19 cellular contexts compared by ENCODE assay signal in genomic region chr18:24703316-24703715, GRCh38.
DNase-seq lines count a peak whose midpoint lies in the region; ATAC-seq and TF ChIP-seq lines count a peak whose summit lies in the region.
"Had no signal": no experiment of that assay in that cellular context is flagged by ENCODE, and none has a peak within 500 bp of the region (broad histone marks: within the 10 kb centered on the region; RNA-seq: fewer than 3 reads in every experiment).

No MANE protein-coding gene starts in this region.

- no peak overlapping the region for H2BK5ac ChIP-seq in IMR-90 (ENCODE audit: low read depth, low read length, poor library complexity, severe bottlenecking)

- in situ Hi-C loops in IMR-90 (cut with MboI; ENCODE audit: low sequenced_read_pairs): no loop called here

- ATAC-seq in IMR-90 (ENCODE audit: low read depth) (no peak), GM19455 (IDR thresholded peaks at IDR 0.05; ENCODE audit: unreplicated experiment) (no peak)
- ATAC-seq: A549 had no signal

- H2BK15ac ChIP-seq in IMR-90 (ENCODE audit: low read depth, low read length): peak overlapping the region; percentile 81; the same call in 2 of the 3 replicates

- no peaks in the 10 kb centered on the region for H3K4me1 Mint-ChIP-seq in activated naive CD4-positive, alpha-beta T cell treated with anti-CD3 and anti-CD28 coated beads, Interleukin-2, amount 50 U/mL, for 24 hours
- H3K4me1 Mint-ChIP-seq in activated naive CD8-positive, alpha-beta T cell treated with anti-CD3 and anti-CD28 coated beads for 36 hours: no peaks in the 10 kb centered on the region
- H3K4me1 Mint-ChIP-seq: B cell; CD4-positive, alpha-beta memory T cell; CD4-positive, CD25-positive, alpha-beta regulatory T cell; CD8-positive, alpha-beta memory T cell had no signal

- peaks cover 16% of the 10 kb centered on the region for H3K27me3 Mint-ChIP-seq in activated naive CD4-positive, alpha-beta T cell treated with anti-CD3 and anti-CD28 coated beads, Interleukin-2, amount 50 U/mL, for 24 hours
- peaks cover 29% of the 10 kb centered on the region for H3K27me3 Mint-ChIP-seq in activated naive CD8-positive, alpha-beta T cell treated with anti-CD3 and anti-CD28 coated beads for 36 hours
- H3K27me3 Mint-ChIP-seq: CD4-positive, CD25-positive, alpha-beta regulatory T cell had no signal

- 0 out of 2 replicates have a peak overlapping the region, but pooled peaks have one; percentile 45 for H3K14ac ChIP-seq in IMR-90 (replicated peaks; ENCODE audit: low read depth, low read length)

- H3K27me3 ChIP-seq in IMR-90 (ENCODE audit: control insufficient read depth, insufficient read depth, low read length): peaks cover 4% of the 10 kb centered on the region; the same call in 1 of the 2 replicates
- H3K27me3 ChIP-seq: BLaER1 treated with 17β-estradiol and CSF1 and Interleukin-3, amounts not matched to agents 10 nM and 100 nM had no signal

- peak overlapping the region; percentile 99 for H2BK120ac ChIP-seq in IMR-90 (ENCODE audit: low read depth, low read length)

- TF ChIP-seq POLR2A in IMR-90 (IDR thresholded peaks at IDR 0.05; ENCODE audit: low read depth, low read length): no peak

- no peaks in the 10 kb centered on the region for H3K79me1 ChIP-seq in IMR-90 (ENCODE audit: low read depth in 1 of 2, low read length in 2 of 2)

- peak overlapping the region; percentile 3; the same call in 1 of the 2 replicates for H3K56ac ChIP-seq in IMR-90 (ENCODE audit: extremely low read depth, insufficient read depth, low read length)

- no peak overlapping the region for H3K4me2 ChIP-seq in IMR-90 (ENCODE audit: low read depth, low read length)
- H3K4me2 ChIP-seq: A549; BLaER1 treated with 17β-estradiol and CSF1 and Interleukin-3, amounts not matched to agents 10 nM and 100 nM had no signal

- H3K9me3 ChIP-seq in IMR-90 (ENCODE audit: control insufficient read depth, insufficient read depth, low read length): peaks cover 8% of the 10 kb centered on the region
- H3K9me3 ChIP-seq: A549 had no signal

- peaks cover 5% of the 10 kb centered on the region for H3K9me3 Mint-ChIP-seq in activated naive CD4-positive, alpha-beta T cell treated with anti-CD3 and anti-CD28 coated beads, Interleukin-2, amount 50 U/mL, for 24 hours
- peaks cover 6% of the 10 kb centered on the region for H3K9me3 Mint-ChIP-seq in activated naive CD8-positive, alpha-beta T cell treated with anti-CD3 and anti-CD28 coated beads for 36 hours

- peaks cover 5% of the 10 kb centered on the region; the same call in 1 of the 2 replicates for H4K20me1 ChIP-seq in IMR-90 (ENCODE audit: insufficient read depth, low read length)
- H4K20me1 ChIP-seq: BLaER1 treated with 17β-estradiol and CSF1 and Interleukin-3, amounts not matched to agents 10 nM and 100 nM had no signal

- H4K91ac ChIP-seq in IMR-90 (ENCODE audit: insufficient read depth, low read depth, low read length): peak overlapping the region; percentile 93

- H3K36me3 Mint-ChIP-seq in activated naive CD4-positive, alpha-beta T cell treated with anti-CD3 and anti-CD28 coated beads, Interleukin-2, amount 50 U/mL, for 24 hours: no peaks in the 10 kb centered on the region
- no peaks in the 10 kb centered on the region for H3K36me3 Mint-ChIP-seq in activated naive CD8-positive, alpha-beta T cell treated with anti-CD3 and anti-CD28 coated beads for 36 hours
- H3K36me3 Mint-ChIP-seq: CD4-positive, alpha-beta memory T cell; CD4-positive, CD25-positive, alpha-beta regulatory T cell; CD8-positive, alpha-beta memory T cell had no signal

- POLR2A ChIA-PET in IMR-90 (lab: Charles Lee; ENCODE audit: unreplicated experiment) (no interaction called here), HEK293T (lab: Yijun Ruan, JAX) (no interaction called here)

- no peaks in the 10 kb centered on the region for H3K36me3 ChIP-seq in IMR-90 (ENCODE audit: control insufficient read depth, insufficient read depth, low read length)
- H3K36me3 ChIP-seq: BLaER1 treated with 17β-estradiol and CSF1 and Interleukin-3, amounts not matched to agents 10 nM and 100 nM had no signal

- H3K27ac Mint-ChIP-seq in activated naive CD4-positive, alpha-beta T cell treated with anti-CD3 and anti-CD28 coated beads, Interleukin-2, amount 50 U/mL, for 24 hours: peak overlapping the region; percentile 1
- no peak overlapping the region for H3K27ac Mint-ChIP-seq in activated naive CD8-positive, alpha-beta T cell treated with anti-CD3 and anti-CD28 coated beads for 36 hours
- H3K27ac Mint-ChIP-seq: B cell; CD4-positive, alpha-beta memory T cell; CD4-positive, CD25-positive, alpha-beta regulatory T cell; CD8-positive, alpha-beta memory T cell had no signal

- H3K4me1 ChIP-seq in IMR-90 (ENCODE audit: control insufficient read depth, insufficient read depth, low read length): peaks cover 7% of the 10 kb centered on the region
- H3K4me1 ChIP-seq: A549; BLaER1 treated with 17β-estradiol and CSF1 and Interleukin-3, amounts not matched to agents 10 nM and 100 nM had no signal

- CTCF ChIA-PET in IMR-90 (lab: Yijun Ruan, JAX) (interaction anchor here (1.3 kb wide), 1 partner anchor 101 kb away, joined by 3 read pairs; no protein-coding TSS in a partner anchor), HEK293T (lab: Yijun Ruan, JAX) (no interaction called here)

- peaks cover 8% of the 10 kb centered on the region; the same call in 1 of the 2 replicates for H3K9me1 ChIP-seq in IMR-90 (ENCODE audit: insufficient read depth, low read length)

- no peak for DNase-seq in activated naive CD4-positive, alpha-beta T cell treated with Interleukin-2 at 50 U/mL for 16 hours
- DNase-seq in IMR-90 (no peak), cerebellar cortex (ENCODE audit: low spot score) (peak; percentile 16), HEK293T (ENCODE audit: extremely low spot score) (no peak)
- DNase-seq in activated naive CD8-positive, alpha-beta T cell treated with anti-CD3 and anti-CD28 coated beads for 36 hours: no peak
- DNase-seq: AML-193; CD4-positive, alpha-beta memory T cell; CD4-positive, CD25-positive, alpha-beta regulatory T cell; CD8-positive, alpha-beta memory T cell; COR-L47; DMS79 treated with DMSO at 0.1 percent for 48 hours; GF-D8 had no signal

- intact Hi-C loops in IMR-90 (cut with micrococcal nuclease): no loop called here

- no peak overlapping the region for H3K4me3 ChIP-seq in IMR-90 (ENCODE audit: insufficient read depth, low read depth, low read length)
- H3K4me3 ChIP-seq: A549; BLaER1 treated with 17β-estradiol and CSF1 and Interleukin-3, amounts not matched to agents 10 nM and 100 nM had no signal

- no peak overlapping the region for H4K5ac ChIP-seq in IMR-90 (ENCODE audit: low read depth, low read length)

- no peak overlapping the region for H2AFZ ChIP-seq in IMR-90 (replicated peaks; ENCODE audit: low read length, poor library complexity)

- no peak overlapping the region for H3K4me3 Mint-ChIP-seq in activated naive CD4-positive, alpha-beta T cell treated with anti-CD3 and anti-CD28 coated beads, Interleukin-2, amount 50 U/mL, for 24 hours
- H3K4me3 Mint-ChIP-seq in activated naive CD8-positive, alpha-beta T cell treated with anti-CD3 and anti-CD28 coated beads for 36 hours: no peak overlapping the region
- H3K4me3 Mint-ChIP-seq: B cell; CD4-positive, alpha-beta memory T cell; CD4-positive, CD25-positive, alpha-beta regulatory T cell; CD8-positive, alpha-beta memory T cell had no signal

- H2AK9ac ChIP-seq in IMR-90 (replicated peaks; ENCODE audit: low read depth, low read length, poor library complexity): no peak overlapping the region

- no peak for TF ChIP-seq RAD21 in IMR-90 (IDR thresholded peaks at IDR 0.05; ENCODE audit: low read length)

- BruUV-seq in IMR-90 (replicated peaks; lab: Mats Ljungman, UMichigan): no TSS peak

- peak overlapping the region; percentile 90 for H3K4ac ChIP-seq in IMR-90 (ENCODE audit: low read depth, low read length)

- no peak overlapping the region for H3K23ac ChIP-seq in IMR-90 (ENCODE audit: low read depth, low read length)

- peak overlapping the region; percentile 99 for H2AK5ac ChIP-seq in IMR-90 (ENCODE audit: low read depth, low read length)

- H4K8ac ChIP-seq in IMR-90 (ENCODE audit: low read depth in 2 of 2, low read length in 2 of 2): peak overlapping the region in 1 of 2 experiments; percentile 60; a peak in 2 of 4 replicates

- peak overlapping the region; percentile 97 for H2BK20ac ChIP-seq in IMR-90 (ENCODE audit: low read depth, low read length)

- 100% methylated on average over 1 of the region's 1 CpG; no CpG with 5 or more reads in 1 of the 2 experiments for WGBS in IMR-90 (ENCODE audit: extremely low coverage in 2 of 2, insufficient read length in 1 of 2), 2 experiments

- H3K27ac ChIP-seq in IMR-90 (ENCODE audit: insufficient read depth, low read length): no peak overlapping the region
- H3K27ac ChIP-seq: 22Rv1; A549; BLaER1 treated with 17β-estradiol and CSF1 and Interleukin-3, amounts not matched to agents 10 nM and 100 nM; C4-2B had no signal

- no peak for TF ChIP-seq CTCF in IMR-90 (conservative IDR thresholded peaks at IDR 0.05; ENCODE audit: low read depth, low read length)

- H3K9ac ChIP-seq in IMR-90 (ENCODE audit: low read depth, low read length): no peak overlapping the region
- H3K9ac ChIP-seq: BLaER1 treated with 17β-estradiol and CSF1 and Interleukin-3, amounts not matched to agents 10 nM and 100 nM had no signal

- dilution Hi-C loops in IMR-90 (cut with HindIII; ENCODE audit: low sequenced_read_pairs, unreplicated experiment): no loop called here

- H3K18ac ChIP-seq in IMR-90 (ENCODE audit: low read depth, low read length): peak overlapping the region; percentile 96; the same call in 1 of the 2 replicates

TF ChIP-seq in IMR-90, 13 proteins besides CTCF, POLR2A, EP300 and RAD21:
- TF ChIP-seq CHD1 (IDR thresholded peaks at IDR 0.05; ENCODE audit: low read depth, low read length): no peak
- no peak for TF ChIP-seq MAZ (IDR thresholded peaks at IDR 0.05; ENCODE audit: borderline replicate concordance, low read depth, low read length)
- no peak for TF ChIP-seq MAFK (IDR thresholded peaks at IDR 0.05; ENCODE audit: low read depth, low read length)
- TF ChIP-seq FOS (IDR thresholded peaks at IDR 0.05; ENCODE audit: low read depth, low read length): no peak
- TF ChIP-seq RFX5 (IDR thresholded peaks at IDR 0.05; ENCODE audit: low read depth, low read length): no peak

TF ChIP-seq in HEK293T, 16 proteins besides CTCF, POLR2A, EP300 and RAD21 (continues in another document):
- TF ChIP-seq L3MBTL2 (conservative IDR thresholded peaks at IDR 0.05) (no peak), ELF4 (IDR thresholded peaks at IDR 0.05) (no peak), HDGF (IDR thresholded peaks at IDR 0.05; ENCODE audit: borderline replicate concordance) (no peak), FOXK2 (IDR thresholded peaks at IDR 0.05) (no peak), NFRKB (IDR thresholded peaks at IDR 0.05) (no peak), ZNF384 (IDR thresholded peaks at IDR 0.05) (no peak), LEF1 (IDR thresholded peaks at IDR 0.05; ENCODE audit: borderline replicate concordance) (no peak), FOXA1 (IDR thresholded peaks at IDR 0.05) (no peak), SP1 (IDR thresholded peaks at IDR 0.05) (no peak), TARDBP (IDR thresholded peaks at IDR 0.05) (no peak), SUZ12 (IDR thresholded peaks at IDR 0.05) (no peak), FOXM1 (IDR thresholded peaks at IDR 0.05; ENCODE audit: borderline replicate concordance) (no peak), ARNT (IDR thresholded peaks at IDR 0.05) (no peak), CTBP1 (IDR thresholded peaks at IDR 0.05; ENCODE audit: borderline replicate concordance) (no peak)
